1 cellular context compared by ENCODE assay signal in the genomic region with DNA sequence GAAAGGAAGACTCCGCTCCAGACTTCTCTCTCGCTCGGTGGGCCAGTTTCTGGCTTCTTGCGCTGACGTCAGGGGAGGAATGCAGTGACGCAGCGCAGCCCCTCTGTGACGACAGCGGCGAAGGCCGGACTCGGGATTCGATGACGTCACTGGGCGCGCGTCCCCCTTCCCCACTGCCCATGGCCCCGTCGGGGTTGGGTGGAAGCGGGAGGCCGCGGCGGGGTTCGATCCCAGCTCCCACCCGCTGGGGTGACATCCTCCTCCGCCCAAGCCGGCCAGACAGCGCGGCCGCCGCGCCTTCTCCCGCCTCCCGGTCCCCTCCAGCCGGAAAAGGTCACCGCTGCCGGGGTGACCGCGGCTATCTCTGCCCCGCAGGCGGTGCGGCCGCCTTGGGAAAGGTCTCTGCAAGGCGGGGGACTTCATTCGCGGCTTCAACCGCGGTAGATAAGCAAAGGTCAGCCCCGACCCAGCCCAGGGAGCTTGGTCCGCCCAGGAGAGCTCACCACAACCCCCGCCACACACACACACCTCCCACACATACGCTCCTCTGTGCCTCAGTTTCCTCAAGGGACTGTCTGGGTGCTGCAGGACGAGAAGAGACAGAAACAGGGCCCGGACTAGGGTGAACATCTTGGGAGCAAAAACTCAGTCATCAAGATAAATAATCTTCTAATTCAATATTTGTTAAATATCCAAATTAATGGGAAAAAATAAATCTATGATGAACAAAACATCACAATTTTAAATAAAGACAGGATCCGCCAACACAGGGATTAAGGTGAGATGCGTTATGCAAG.
TF ChIP-seq lines count a peak whose summit lies in the region.

No MANE protein-coding gene starts in this region.

TF ChIP-seq in endothelial cell of umbilical vein, 7 proteins besides CTCF, POLR2A, EP300 and RAD21:
- TF ChIP-seq JUN (IDR thresholded peaks at IDR 0.05; ENCODE audit: borderline replicate concordance, insufficient read depth, insufficient read length, low read depth) (peak; percentile 76), FOS (IDR thresholded peaks at IDR 0.05; ENCODE audit: borderline replicate concordance, insufficient read depth, low read length) (no peak), POLR2AphosphoS5 (IDR thresholded peaks at IDR 0.05; ENCODE audit: insufficient read depth, low read depth, low read length) (peak; percentile 38)
TF ChIP-seq in endothelial cell of umbilical vein: peak in this region for 2.
